ENCODE assay signal across 23 cellular contexts in the genomic region with DNA sequence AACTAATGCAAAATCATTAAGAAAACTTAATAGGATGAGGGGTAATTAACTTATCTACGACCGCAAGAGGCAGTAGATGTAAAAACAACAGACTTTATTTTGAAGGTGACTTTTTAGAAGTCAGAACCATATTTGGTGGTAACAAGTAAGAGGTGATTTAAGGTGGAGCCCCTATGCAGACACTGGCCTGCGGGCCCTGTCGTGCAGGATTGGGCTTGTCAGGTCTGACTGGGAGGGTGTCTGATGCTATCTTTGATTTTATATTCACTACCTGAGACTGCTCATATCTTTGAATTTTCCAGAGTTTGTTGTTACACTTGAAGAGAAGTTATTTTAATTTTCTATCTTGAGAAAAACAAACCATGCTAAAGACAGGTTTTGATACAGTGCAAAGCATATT.
"Had no signal": no experiment of that assay in that cellular context is flagged by ENCODE, and none has a peak within 500 bp of the region (broad histone marks: within the 10 kb centered on the region; RNA-seq: fewer than 3 reads in every experiment).

No MANE protein-coding gene starts in this region.

- H3K27me3 Mint-ChIP-seq: activated naive CD8-positive, alpha-beta T cell had no signal

- H3K4me3 ChIP-seq: cardiac muscle cell, K562, SK-N-MC had no signal

- H3K27ac Mint-ChIP-seq: activated CD8-positive, alpha-beta T cell treated with anti-CD3 and anti-CD28 coated beads, Interleukin-2, amount 10 ng/mL, durations not matched to agents 7 days and 5 days; activated naive CD4-positive, alpha-beta T cell treated with anti-CD3 and anti-CD28 coated beads for 36 hours; activated naive CD8-positive, alpha-beta T cell had no signal

- H3K9me3 Mint-ChIP-seq: activated naive CD4-positive, alpha-beta T cell treated with anti-CD3 and anti-CD28 coated beads for 36 hours; brain had no signal

- ATAC-seq: activated CD8-positive, alpha-beta T cell treated with anti-CD3 and anti-CD28 coated beads, Interleukin-2, amount 10 ng/mL, durations not matched to agents 7 days and 5 days; K562; Right ventricle myocardium inferior had no signal

- H3K27me3 ChIP-seq: cardiac muscle cell had no signal

- H3K4me1 Mint-ChIP-seq: brain had no signal

- H3K27ac ChIP-seq: cardiac muscle cell, SK-N-MC had no signal

- DNase-seq: activated CD4-positive, CD25-positive, alpha-beta regulatory T cell; activated CD8-positive, alpha-beta memory T cell treated with anti-CD3 and anti-CD28 coated beads, Interleukin-2, amount 50 U/mL, for 48 hours; activated CD8-positive, alpha-beta T cell treated with anti-CD3 and anti-CD28 coated beads, Interleukin-2, amount 10 ng/mL, durations not matched to agents 7 days and 5 days; activated gamma-delta T cell; activated naive CD4-positive, alpha-beta T cell treated with anti-CD3 and anti-CD28 coated beads for 36 hours; activated T-cell treated with anti-CD3 and anti-CD28 coated beads, Interleukin-2, amount 50 U/mL, for 1 hour; amygdala; Karpas-422; NCI-H1105 treated with DMSO at 0.1 percent for 48 hours; NCI-H146; NCI-H187 treated with DMSO at 0.1 percent for 48 hours; NCI-H2081 treated with DMSO at 0.1 percent for 48 hours; NCI-H345; NCI-H510A; NCI-H526 treated with DMSO at 0.1 percent for 48 hours; NCI-H82; T-helper 1 cell had no signal

- H3K4me3 Mint-ChIP-seq: activated CD8-positive, alpha-beta T cell treated with anti-CD3 and anti-CD28 coated beads, Interleukin-2, amount 10 ng/mL, durations not matched to agents 7 days and 5 days; activated naive CD4-positive, alpha-beta T cell treated with anti-CD3 and anti-CD28 coated beads for 36 hours; activated naive CD8-positive, alpha-beta T cell; brain had no signal
